In genomic region chr5:170638454-170639220, GRCh38 we compare ENCODE assay signal across 8 cellular contexts.
DNase-seq lines count a peak whose midpoint lies in the region; ATAC-seq and TF ChIP-seq lines count a peak whose summit lies in the region.

No MANE protein-coding gene starts in this region.

- no peak overlapping the region for H3K9ac ChIP-seq in OCI-LY3 (ENCODE audit: low read length)

- H4K20me1 ChIP-seq in OCI-LY3 (ENCODE audit: insufficient read depth, low read length) = peaks cover 11% of the 10 kb centered on the region; the same call in 1 of the 2 replicates

- in situ Hi-C loops in GM13976 (cut with MboI; ENCODE audit: low sequenced_read_pairs, unreplicated experiment) = no loop called here
- in situ Hi-C loops in transverse colon (cut with MboI; ENCODE audit: low pct_ligation_motif_present in 1 of 4, low pct_unique_long_range_greater_than_20kb in 1 of 4, low sequenced_read_pairs in 3 of 4) = no loop called here

- H3K36me3 ChIP-seq in OCI-LY3 (replicated peaks; ENCODE audit: low read depth, low read length) (no peaks in the 10 kb centered on the region), neutrophil (no peaks in the 10 kb centered on the region), transverse colon (no peaks in the 10 kb centered on the region)

- peak overlapping the region; percentile 29; the same call in 1 of the 2 replicates for H3K4me2 ChIP-seq in OCI-LY3 (ENCODE audit: low read length)

- TF ChIP-seq POLR2A in transverse colon (IDR thresholded peaks at IDR 0.05) = no peak

- ATAC-seq in HG03280 (IDR thresholded peaks at IDR 0.05; ENCODE audit: unreplicated experiment) = peak; percentile 69
- peak; percentile 70 to 78 for ATAC-seq in activated T-cell treated with anti-CD3 and anti-CD28 coated beads, Interleukin-2, amount 50 U/mL, for 4 hours

- no peak for TF ChIP-seq EP300 in transverse colon (IDR thresholded peaks at IDR 0.05; ENCODE audit: low read depth)

- H3K27ac ChIP-seq in OCI-LY3 (ENCODE audit: low read length) (no peak overlapping the region), neutrophil (no peak overlapping the region), transverse colon (no peak overlapping the region)

- H3K4me3 ChIP-seq in AG04449 (ENCODE audit: low read depth, low read length) (no peak overlapping the region), OCI-LY3 (ENCODE audit: low read length) (no peak overlapping the region), fibroblast of the aortic adventitia (ENCODE audit: low read depth, low read length) (no peak overlapping the region), neutrophil (ENCODE audit: low read depth in 1 of 2, low read length in 1 of 2) (no peak overlapping the region), transverse colon (no peak overlapping the region)

- H3K9me3 ChIP-seq in OCI-LY3 (ENCODE audit: insufficient read depth, low read length) = no peaks in the 10 kb centered on the region
- H3K9me3 ChIP-seq in neutrophil = no peaks in the 10 kb centered on the region
- H3K9me3 ChIP-seq in transverse colon = no peaks in the 10 kb centered on the region

- DNase-seq in AG04449 (ENCODE audit: low read depth, low spot score) (no peak), GM13976 (ENCODE audit: low spot score) (peak; percentile 83), fibroblast of the aortic adventitia (ENCODE audit: low read depth) (peak; percentile 38), transverse colon (peak; percentile 60)
- DNase-seq in activated T-cell treated with anti-CD3 and anti-CD28 coated beads, Interleukin-2, amount 50 U/mL, for 4 hours = peak; percentile 56

- H3K27me3 ChIP-seq in OCI-LY3 (ENCODE audit: low read depth, low read length) (peaks cover 76% of the 10 kb centered on the region), neutrophil (peaks cover 33% of the 10 kb centered on the region), transverse colon (peaks cover 6% of the 10 kb centered on the region)

- CTCF ChIA-PET in AG04449 (lab: Yijun Ruan, JAX) = interaction anchor here (0.6 to 9.2 kb wide), 24 partner anchors 10 to 706 kb away, joined by 3 to 176 read pairs (median 5); no protein-coding TSS in a partner anchor

- H3K27me3 Mint-ChIP-seq in activated T-cell treated with anti-CD3 and anti-CD28 coated beads, Interleukin-2, amount 50 U/mL, for 4 hours (ENCODE audit: low read depth) = peaks cover 32% of the 10 kb centered on the region

- H3K36me3 Mint-ChIP-seq in activated T-cell treated with anti-CD3 and anti-CD28 coated beads, Interleukin-2, amount 50 U/mL, for 4 hours (ENCODE audit: insufficient read depth) = no peaks in the 10 kb centered on the region

- WGBS in transverse colon (ENCODE audit: low coverage in 1 of 2), 2 donors = 45 to 78% methylated on average over 5 to 15 of the region's 15 CpGs

- H2AFZ ChIP-seq in OCI-LY3 (ENCODE audit: low read depth, low read length) = no peak overlapping the region

- H3K9me3 Mint-ChIP-seq in activated T-cell treated with anti-CD3 and anti-CD28 coated beads, Interleukin-2, amount 50 U/mL, for 4 hours = no peaks in the 10 kb centered on the region

- peak; percentile 84 for TF ChIP-seq CTCF in AG04449 (IDR thresholded peaks at IDR 0.05; ENCODE audit: insufficient read depth, low read length, missing control alignments)
- peak; percentile 85 for TF ChIP-seq CTCF in GM13976 (IDR thresholded peaks at IDR 0.05; ENCODE audit: borderline replicate concordance, control extremely low read depth, extremely low read depth, insufficient read depth, missing control alignments)
- peak; percentile 90 for TF ChIP-seq CTCF in OCI-LY3 (IDR thresholded peaks at IDR 0.05; ENCODE audit: low read depth, low read length)
- peak; percentile 82 for TF ChIP-seq CTCF in fibroblast of the aortic adventitia (IDR thresholded peaks at IDR 0.05; ENCODE audit: insufficient read depth, low read length)
- TF ChIP-seq CTCF in neutrophil (IDR thresholded peaks at IDR 0.05) = peak; percentile 61
- TF ChIP-seq CTCF in transverse colon (IDR thresholded peaks at IDR 0.05) = peak; percentile 66 to 87 (median 84)

- intact Hi-C loops in transverse colon (cut with DNase I; ENCODE audit: low total_unique reads) = no loop called here

- POLR2A ChIA-PET in AG04449 (lab: Yijun Ruan, JAX) = no interaction called here

- no peak overlapping the region for H3K4me3 Mint-ChIP-seq in activated T-cell treated with anti-CD3 and anti-CD28 coated beads, Interleukin-2, amount 50 U/mL, for 4 hours

- H3K4me1 ChIP-seq in OCI-LY3 (ENCODE audit: low read length) (peaks cover 9% of the 10 kb centered on the region), neutrophil (ENCODE audit: control insufficient read depth in 1 of 2, insufficient read depth in 1 of 2, low read depth in 1 of 2, low read length in 1 of 2) (no peaks in the 10 kb centered on the region), transverse colon (peaks cover 0 to 9% (median 4%) of the 10 kb centered on the region in 4 donors)

- H3K4me1 Mint-ChIP-seq in activated T-cell treated with anti-CD3 and anti-CD28 coated beads, Interleukin-2, amount 50 U/mL, for 4 hours (ENCODE audit: low read depth) = peaks cover 10% of the 10 kb centered on the region

- no peaks in the 10 kb centered on the region for H3K79me2 ChIP-seq in OCI-LY3 (ENCODE audit: low read length)
